In the genomic region with DNA sequence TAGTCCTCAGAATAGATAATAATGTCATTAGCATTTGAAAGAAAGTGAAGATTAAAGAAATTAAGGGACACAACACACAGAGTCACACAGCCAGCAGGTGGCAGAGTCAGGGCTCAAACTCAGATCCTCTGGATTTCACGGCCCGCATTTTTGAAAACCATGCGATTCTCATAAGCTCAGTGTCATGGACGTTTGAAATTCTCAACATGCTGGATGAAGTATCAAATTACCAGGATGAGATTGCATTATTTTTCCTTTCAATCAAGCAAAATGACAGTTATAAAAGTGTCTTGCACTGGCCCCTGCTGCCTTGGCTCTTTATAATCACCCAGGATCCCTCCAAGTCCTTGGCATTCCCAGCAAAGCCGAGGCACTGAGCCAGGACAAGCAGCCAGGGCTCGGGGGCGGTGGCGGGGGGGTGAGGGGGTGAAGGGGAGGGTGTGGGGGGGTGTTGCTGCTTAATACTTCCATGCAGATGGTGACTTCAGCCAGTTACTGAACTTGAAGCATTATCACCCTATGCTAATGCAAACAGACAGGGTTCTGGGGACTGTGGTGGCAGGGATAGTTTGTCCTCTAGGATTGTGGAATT, we compare ENCODE assay signal across 8 cellular contexts. TPM values are rescaled to one million over a fixed set of nuclear protein-coding genes. Genes with fewer than 3 reads are reported as not detected.
DNase-seq lines count a peak whose midpoint lies in the region; ATAC-seq and TF ChIP-seq lines count a peak whose summit lies in the region.

No MANE protein-coding gene starts in this region.

- ATAC-seq in HG02571 (IDR thresholded peaks at IDR 0.05; ENCODE audit: unreplicated experiment) (no peak), HG03135 (IDR thresholded peaks at IDR 0.05; ENCODE audit: unreplicated experiment) (no peak)

- CTCF ChIA-PET in CD8-positive, alpha-beta memory T cell (lab: Charles Lee) = interaction anchor here (0.6 to 2.2 kb wide), 9 partner anchors 9 to 279 kb away, joined by 3 to 11 read pairs (median 3); a partner anchor contains a TSS
- CTCF ChIA-PET in SK-N-SH (lab: Yijun Ruan, JAX) = interaction anchor here (0.6 to 6.6 kb wide), 24 partner anchors 8 to 225 kb away, joined by 3 to 62 read pairs (median 4); a partner anchor contains a TSS

- no peak overlapping the region for H3K4me3 Mint-ChIP-seq in CD8-positive, alpha-beta memory T cell
- H3K4me3 Mint-ChIP-seq in activated naive CD8-positive, alpha-beta T cell treated with anti-CD3 and anti-CD28 coated beads for 36 hours = no peak overlapping the region

- no peaks in the 10 kb centered on the region for H4K20me1 ChIP-seq in SK-N-SH (ENCODE audit: insufficient read depth)

- H3K4me1 ChIP-seq in CD8-positive, alpha-beta memory T cell (ENCODE audit: insufficient read depth, low read length) = no peaks in the 10 kb centered on the region
- no peaks in the 10 kb centered on the region for H3K4me1 ChIP-seq in SK-N-SH (ENCODE audit: control insufficient read depth in 1 of 2, insufficient read depth in 2 of 2, low read depth in 1 of 2, low read length in 1 of 2)
- no peaks in the 10 kb centered on the region for H3K4me1 ChIP-seq in cardiac muscle cell (ENCODE audit: low read depth)

- peak; percentile 18 to 70 (median 24) for DNase-seq in CD8-positive, alpha-beta memory T cell
- DNase-seq in HuH-7 (ENCODE audit: low spot score) (peak; percentile 61), SK-N-SH (peak; percentile 75), cardiac muscle cell (ENCODE audit: low read depth in 1 of 2, low spot score in 1 of 2) (peak; percentile 6 to 87), retinal pigment epithelial cell (ENCODE audit: low read depth) (no peak)
- peak; percentile 45 for DNase-seq in activated naive CD8-positive, alpha-beta T cell treated with anti-CD3 and anti-CD28 coated beads for 36 hours

- no peaks in the 10 kb centered on the region for H3K36me3 Mint-ChIP-seq in CD8-positive, alpha-beta memory T cell
- no peaks in the 10 kb centered on the region for H3K36me3 Mint-ChIP-seq in activated naive CD8-positive, alpha-beta T cell treated with anti-CD3 and anti-CD28 coated beads for 36 hours

- H3K4me1 Mint-ChIP-seq in CD8-positive, alpha-beta memory T cell = peaks cover 0 to 3% (median 2%) of the 10 kb centered on the region in 3 donors
- peaks cover 3% of the 10 kb centered on the region for H3K4me1 Mint-ChIP-seq in activated naive CD8-positive, alpha-beta T cell treated with anti-CD3 and anti-CD28 coated beads for 36 hours

- peak overlapping the region in 2 of 8 donors; percentile 17 to 60 for H3K27ac Mint-ChIP-seq in CD8-positive, alpha-beta memory T cell
- H3K27ac Mint-ChIP-seq in activated naive CD8-positive, alpha-beta T cell treated with anti-CD3 and anti-CD28 coated beads for 36 hours = no peak overlapping the region

- no peaks in the 10 kb centered on the region for H3K79me2 ChIP-seq in SK-N-SH (ENCODE audit: insufficient read depth)

- no peaks in the 10 kb centered on the region for H3K36me3 ChIP-seq in CD8-positive, alpha-beta memory T cell (ENCODE audit: insufficient read depth, low read length)
- H3K36me3 ChIP-seq in SK-N-SH (replicated peaks in 1 of 2; ENCODE audit: control insufficient read depth in 1 of 2, insufficient read depth in 2 of 2, low read length in 1 of 2) (no peaks in the 10 kb centered on the region), cardiac muscle cell (no peaks in the 10 kb centered on the region)

- no peak overlapping the region for H3K9ac ChIP-seq in SK-N-SH

- TF ChIP-seq CTCF in SK-N-SH (IDR thresholded peaks at IDR 0.05) (peak; percentile 83), cardiac muscle cell (IDR thresholded peaks at IDR 0.05; ENCODE audit: low read depth, low read length) (peak; percentile 67), retinal pigment epithelial cell (conservative IDR thresholded peaks at IDR 0.05; ENCODE audit: low read depth, low read length) (peak; percentile 67)

- no peaks in the 10 kb centered on the region for H3K9me3 ChIP-seq in CD8-positive, alpha-beta memory T cell (ENCODE audit: low read length)
- H3K9me3 ChIP-seq in SK-N-SH (no peaks in the 10 kb centered on the region), cardiac muscle cell (ENCODE audit: low read depth) (no peaks in the 10 kb centered on the region)

- TF ChIP-seq EP300 in SK-N-SH (IDR thresholded peaks at IDR 0.05; ENCODE audit: borderline replicate concordance in 1 of 2, low read depth in 1 of 2, low read length in 1 of 2) = 0 out of 4 replicates have a peak, but pooled peaks of 1 of the 2 experiments have one; percentile 39

- H3K4me3 ChIP-seq in CD8-positive, alpha-beta memory T cell (ENCODE audit: low read length) = no peak overlapping the region
- H3K4me3 ChIP-seq in SK-N-SH (ENCODE audit: low read depth in 2 of 2, low read length in 1 of 2) = no peak overlapping the region
- no peak overlapping the region for H3K4me3 ChIP-seq in cardiac muscle cell
- peak overlapping the region; percentile 23 for H3K4me3 ChIP-seq in retinal pigment epithelial cell (ENCODE audit: low read length)

- H3F3A ChIP-seq in SK-N-SH (replicated peaks; ENCODE audit: insufficient read depth) = peaks cover 3% of the 10 kb centered on the region

- peak overlapping the region; percentile 44; the same call in 1 of the 2 replicates for H3K4me2 ChIP-seq in SK-N-SH

- H3K27ac ChIP-seq in CD8-positive, alpha-beta memory T cell (ENCODE audit: low read depth, low read length) = no peak overlapping the region
- no peak overlapping the region; a peak in 1 of 4 replicates for H3K27ac ChIP-seq in SK-N-SH (ENCODE audit: low read depth in 2 of 2, low read length in 1 of 2)
- no peak overlapping the region for H3K27ac ChIP-seq in cardiac muscle cell

- peaks cover 7 to 16% of the 10 kb centered on the region in 2 donors for H3K27me3 Mint-ChIP-seq in CD8-positive, alpha-beta memory T cell
- H3K27me3 Mint-ChIP-seq in activated naive CD8-positive, alpha-beta T cell treated with anti-CD3 and anti-CD28 coated beads for 36 hours = peaks cover 5% of the 10 kb centered on the region

- no peak overlapping the region for H2AFZ ChIP-seq in SK-N-SH (ENCODE audit: low read depth)

- H3K9me2 ChIP-seq in SK-N-SH = no peaks in the 10 kb centered on the region

- 7% methylated on average over 8 of the region's 8 CpGs for WGBS in SK-N-SH (ENCODE audit: low lambda C conversion rate)

- TF ChIP-seq RAD21 in SK-N-SH (IDR thresholded peaks at IDR 0.05; ENCODE audit: low read length) = peak; percentile 69

- no peaks in the 10 kb centered on the region for H3K9me3 Mint-ChIP-seq in CD8-positive, alpha-beta memory T cell
- H3K9me3 Mint-ChIP-seq in activated naive CD8-positive, alpha-beta T cell treated with anti-CD3 and anti-CD28 coated beads for 36 hours = no peaks in the 10 kb centered on the region

- POLR2A ChIA-PET in CD8-positive, alpha-beta memory T cell (lab: Charles Lee) = no interaction called here
- POLR2A ChIA-PET in SK-N-SH (lab: Yijun Ruan, JAX) = no interaction called here

- H3K27me3 ChIP-seq in CD8-positive, alpha-beta memory T cell (ENCODE audit: insufficient read depth, low read length, poor library complexity, severe bottlenecking) = no peaks in the 10 kb centered on the region
- H3K27me3 ChIP-seq in SK-N-SH (ENCODE audit: insufficient read depth) (no peaks in the 10 kb centered on the region; the same call in 1 of the 2 replicates), cardiac muscle cell (peaks cover 3% of the 10 kb centered on the region)

TF ChIP-seq in SK-N-SH, 30 proteins besides CTCF, POLR2A, EP300 and RAD21 (continues in another document):
- TF ChIP-seq SIN3A (IDR thresholded peaks at IDR 0.05; ENCODE audit: borderline replicate concordance, low read depth, low read length) (peak; percentile 61; the same call in 1 of the 2 replicates), CHD2 (IDR thresholded peaks at IDR 0.05; ENCODE audit: low read length, partially characterized antibody) (no peak), NFIC (IDR thresholded peaks at IDR 0.05; ENCODE audit: borderline replicate concordance) (peak; percentile 46; the same call in 1 of the 2 replicates), RCOR1 (IDR thresholded peaks at IDR 0.05; ENCODE audit: low read length) (no peak), TEAD4 (IDR thresholded peaks at IDR 0.05; ENCODE audit: borderline replicate concordance, insufficient read depth) (no peak), SMC3 (IDR thresholded peaks at IDR 0.05; ENCODE audit: low read depth, low read length) (peak; percentile 80)
- TF ChIP-seq, protein P1, sequence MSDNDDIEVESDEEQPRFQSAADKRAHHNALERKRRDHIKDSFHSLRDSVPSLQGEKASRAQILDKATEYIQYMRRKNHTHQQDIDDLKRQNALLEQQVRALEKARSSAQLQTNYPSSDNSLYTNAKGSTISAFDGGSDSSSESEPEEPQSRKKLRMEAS (IDR thresholded peaks at IDR 0.05; ENCODE audit: low read depth) = peak; percentile 83

RNA-seq across cellular contexts. Expression of a gene that starts 6.6 kb away (rescaled TPM):
- total RNA-seq in CD8-positive, alpha-beta memory T cell = 10 to 100 TPM; 13.1 to 13.6 TPM
- polyA plus RNA-seq in CD8-positive, alpha-beta memory T cell = 4.8 TPM
- polyA plus RNA-seq in SK-N-SH (2012; rRNA removed) (33.9 and 41.4 TPM in 2 replicates), cardiac muscle cell (11.9 and 22.1 TPM in 2 replicates)
- polyA plus RNA-seq in SK-N-SH (2012; cell fraction: cytosol; rRNA removed) = 27.2 and 29.9 TPM in 2 replicates
- 28.1 and 28.4 TPM in 2 replicates for polyA plus RNA-seq in SK-N-SH (2012; cell fraction: nucleus; rRNA removed)
- 10 to 100 TPM; 19.9 to 24.8 TPM for total RNA-seq in activated naive CD8-positive, alpha-beta T cell treated with anti-CD3 and anti-CD28 coated beads for 36 hours
- 15.2 and 23.4 TPM in 2 replicates for total RNA-seq in cardiac muscle cell

RNA-seq across cellular contexts. Expression of a gene that starts 32.2 kb away (rescaled TPM):
- total RNA-seq in CD8-positive, alpha-beta memory T cell = under 1 TPM; 0.18 to 0.71 TPM
- polyA plus RNA-seq in CD8-positive, alpha-beta memory T cell = 0.17 TPM
- polyA plus RNA-seq in SK-N-SH (2012; rRNA removed) (0.43 and 0.57 TPM in 2 replicates), cardiac muscle cell (1.0 and 1.8 TPM in 2 replicates)
- polyA plus RNA-seq in SK-N-SH (2012; cell fraction: cytosol; rRNA removed) = 0.46 and 0.68 TPM in 2 replicates
- polyA plus RNA-seq in SK-N-SH (2012; cell fraction: nucleus; rRNA removed) = 0.14 and 0.31 TPM in 2 replicates
- under 1 TPM; 0.20 to 0.21 TPM for total RNA-seq in activated naive CD8-positive, alpha-beta T cell treated with anti-CD3 and anti-CD28 coated beads for 36 hours
- 1.3 and 1.4 TPM in 2 replicates for total RNA-seq in cardiac muscle cell

RNA-seq across cellular contexts. Expression of a gene that starts 49.6 kb away (rescaled TPM):
- total RNA-seq in CD8-positive, alpha-beta memory T cell = 10 to 100 TPM; 12.4 to 16.7 TPM
- 0.77 TPM for polyA plus RNA-seq in CD8-positive, alpha-beta memory T cell
- polyA plus RNA-seq in SK-N-SH (2012; rRNA removed) (0.24 and 0.46 TPM in 2 replicates), cardiac muscle cell (6.5 and 7.4 TPM in 2 replicates)
- 0.14 and 0.67 TPM in 2 replicates for polyA plus RNA-seq in SK-N-SH (2012; cell fraction: cytosol; rRNA removed)
- 0.59 and 1.4 TPM in 2 replicates for polyA plus RNA-seq in SK-N-SH (2012; cell fraction: nucleus; rRNA removed)
- total RNA-seq in activated naive CD8-positive, alpha-beta T cell treated with anti-CD3 and anti-CD28 coated beads for 36 hours = 10 to 100 TPM in 1 of 2 experiments, 1 to 10 TPM in 1; 8.8 to 13.6 TPM
- 3.8 and 5.8 TPM in 2 replicates for total RNA-seq in cardiac muscle cell
